ENCODE assay signal across 1 cellular context in the genomic region with DNA sequence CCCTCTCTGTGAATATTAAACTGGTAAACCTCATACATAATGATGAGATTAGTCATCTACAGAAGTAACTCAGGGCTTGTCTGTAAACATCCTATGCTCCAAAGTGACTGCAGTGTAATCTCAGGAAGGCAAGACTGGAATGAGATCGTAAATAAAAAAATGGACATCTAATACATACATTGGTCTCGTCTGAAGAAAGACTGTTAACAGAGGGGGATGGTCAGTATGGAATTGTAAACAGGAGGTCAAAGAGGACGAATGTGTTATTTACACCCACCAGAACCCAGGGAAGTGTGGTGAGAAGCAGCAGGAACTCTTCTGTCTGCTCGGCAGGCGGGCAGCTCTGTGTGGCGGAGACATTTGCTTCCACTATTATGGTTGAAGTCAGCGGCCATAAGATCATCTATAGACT.
TF ChIP-seq lines count a peak whose summit lies in the region.

No MANE protein-coding gene starts in this region.

TF ChIP-seq in K562, 482 proteins besides CTCF, POLR2A, EP300 and RAD21:
- TF ChIP-seq MYC (IDR thresholded peaks at IDR 0.05; ENCODE audit: low read depth, low read length) (no peak), MYC (CRISPR knock-in tag; IDR thresholded peaks at IDR 0.05; ENCODE audit: borderline replicate concordance, low read depth) (no peak), BDP1 (IDR thresholded peaks at IDR 0.05; ENCODE audit: insufficient read depth, insufficient read length) (no peak), KDM5B (IDR thresholded peaks at IDR 0.05; ENCODE audit: insufficient replicate concordance, low read depth, low read length) (no peak), ESRRB (CRISPR knock-in tag; IDR thresholded peaks at IDR 0.05; ENCODE audit: borderline replicate concordance) (no peak), GABPB1 (CRISPR knock-in tag; IDR thresholded peaks at IDR 0.05) (no peak), ELF2 (CRISPR knock-in tag; IDR thresholded peaks at IDR 0.05) (no peak), ZNF133 (CRISPR knock-in tag; IDR thresholded peaks at IDR 0.05) (no peak), CBX5 (IDR thresholded peaks at IDR 0.05; ENCODE audit: borderline replicate concordance, low read depth) (no peak), FOXJ3 (CRISPR knock-in tag; IDR thresholded peaks at IDR 0.05) (no peak), SREBF1 (IDR thresholded peaks at IDR 0.05; ENCODE audit: borderline replicate concordance, low read depth, low read length) (no peak), ZNF146 (CRISPR knock-in tag; IDR thresholded peaks at IDR 0.05; ENCODE audit: unreplicated experiment) (no peak)
- TF ChIP-seq, protein P1, sequence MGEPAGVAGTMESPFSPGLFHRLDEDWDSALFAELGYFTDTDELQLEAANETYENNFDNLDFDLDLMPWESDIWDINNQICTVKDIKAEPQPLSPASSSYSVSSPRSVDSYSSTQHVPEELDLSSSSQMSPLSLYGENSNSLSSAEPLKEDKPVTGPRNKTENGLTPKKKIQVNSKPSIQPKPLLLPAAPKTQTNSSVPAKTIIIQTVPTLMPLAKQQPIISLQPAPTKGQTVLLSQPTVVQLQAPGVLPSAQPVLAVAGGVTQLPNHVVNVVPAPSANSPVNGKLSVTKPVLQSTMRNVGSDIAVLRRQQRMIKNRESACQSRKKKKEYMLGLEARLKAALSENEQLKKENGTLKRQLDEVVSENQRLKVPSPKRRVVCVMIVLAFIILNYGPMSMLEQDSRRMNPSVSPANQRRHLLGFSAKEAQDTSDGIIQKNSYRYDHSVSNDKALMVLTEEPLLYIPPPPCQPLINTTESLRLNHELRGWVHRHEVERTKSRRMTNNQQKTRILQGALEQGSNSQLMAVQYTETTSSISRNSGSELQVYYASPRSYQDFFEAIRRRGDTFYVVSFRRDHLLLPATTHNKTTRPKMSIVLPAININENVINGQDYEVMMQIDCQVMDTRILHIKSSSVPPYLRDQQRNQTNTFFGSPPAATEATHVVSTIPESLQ (CRISPR knock-in tag; IDR thresholded peaks at IDR 0.05) = no peak
- TF ChIP-seq, protein P2, sequence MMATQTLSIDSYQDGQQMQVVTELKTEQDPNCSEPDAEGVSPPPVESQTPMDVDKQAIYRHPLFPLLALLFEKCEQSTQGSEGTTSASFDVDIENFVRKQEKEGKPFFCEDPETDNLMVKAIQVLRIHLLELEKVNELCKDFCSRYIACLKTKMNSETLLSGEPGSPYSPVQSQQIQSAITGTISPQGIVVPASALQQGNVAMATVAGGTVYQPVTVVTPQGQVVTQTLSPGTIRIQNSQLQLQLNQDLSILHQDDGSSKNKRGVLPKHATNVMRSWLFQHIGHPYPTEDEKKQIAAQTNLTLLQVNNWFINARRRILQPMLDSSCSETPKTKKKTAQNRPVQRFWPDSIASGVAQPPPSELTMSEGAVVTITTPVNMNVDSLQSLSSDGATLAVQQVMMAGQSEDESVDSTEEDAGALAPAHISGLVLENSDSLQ (IDR thresholded peaks at IDR 0.05) = no peak
- TF ChIP-seq, protein P3, sequence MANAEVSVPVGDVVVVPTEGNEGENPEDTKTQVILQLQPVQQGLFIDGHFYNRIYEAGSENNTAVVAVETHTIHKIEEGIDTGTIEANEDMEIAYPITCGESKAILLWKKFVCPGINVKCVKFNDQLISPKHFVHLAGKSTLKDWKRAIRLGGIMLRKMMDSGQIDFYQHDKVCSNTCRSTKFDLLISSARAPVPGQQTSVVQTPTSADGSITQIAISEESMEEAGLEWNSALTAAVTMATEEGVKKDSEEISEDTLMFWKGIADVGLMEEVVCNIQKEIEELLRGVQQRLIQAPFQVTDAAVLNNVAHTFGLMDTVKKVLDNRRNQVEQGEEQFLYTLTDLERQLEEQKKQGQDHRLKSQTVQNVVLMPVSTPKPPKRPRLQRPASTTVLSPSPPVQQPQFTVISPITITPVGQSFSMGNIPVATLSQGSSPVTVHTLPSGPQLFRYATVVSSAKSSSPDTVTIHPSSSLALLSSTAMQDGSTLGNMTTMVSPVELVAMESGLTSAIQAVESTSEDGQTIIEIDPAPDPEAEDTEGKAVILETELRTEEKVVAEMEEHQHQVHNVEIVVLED (CRISPR knock-in tag; IDR thresholded peaks at IDR 0.05) = no peak
- TF ChIP-seq, protein P4, sequence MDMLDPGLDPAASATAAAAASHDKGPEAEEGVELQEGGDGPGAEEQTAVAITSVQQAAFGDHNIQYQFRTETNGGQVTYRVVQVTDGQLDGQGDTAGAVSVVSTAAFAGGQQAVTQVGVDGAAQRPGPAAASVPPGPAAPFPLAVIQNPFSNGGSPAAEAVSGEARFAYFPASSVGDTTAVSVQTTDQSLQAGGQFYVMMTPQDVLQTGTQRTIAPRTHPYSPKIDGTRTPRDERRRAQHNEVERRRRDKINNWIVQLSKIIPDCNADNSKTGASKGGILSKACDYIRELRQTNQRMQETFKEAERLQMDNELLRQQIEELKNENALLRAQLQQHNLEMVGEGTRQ (CRISPR knock-in tag; IDR thresholded peaks at IDR 0.05) = no peak
